Comparison of ENCODE assay signal across 1 cellular context in the genomic region with DNA sequence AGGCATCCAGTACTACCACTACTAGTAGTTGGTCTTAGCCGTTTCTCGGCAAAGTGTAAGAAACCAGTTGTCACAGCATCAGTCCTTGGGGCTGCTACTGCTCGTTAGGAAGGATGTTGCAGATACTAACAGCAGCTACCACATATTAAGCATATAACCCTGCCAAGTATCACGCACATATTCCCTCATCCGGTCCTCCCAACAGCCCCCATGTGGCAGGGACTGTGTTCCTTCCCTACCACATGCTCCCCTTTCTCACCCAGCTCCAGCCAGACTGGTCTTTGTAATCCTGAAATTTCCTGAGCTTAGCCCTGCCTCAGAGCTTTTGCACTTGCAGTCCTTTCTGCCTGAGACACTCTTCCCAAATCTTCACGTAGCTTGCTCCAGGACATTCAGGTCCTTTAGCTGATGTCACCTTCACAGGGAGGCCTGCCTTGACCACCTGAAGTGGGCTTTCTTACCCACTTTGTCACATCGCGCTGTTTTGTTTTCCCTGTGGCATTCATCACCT.
TF ChIP-seq lines count a peak whose summit lies in the region.

No MANE protein-coding gene starts in this region.

TF ChIP-seq in H1, 55 proteins besides CTCF, POLR2A, EP300 and RAD21:
- TF ChIP-seq SUZ12 (IDR thresholded peaks at IDR 0.05; ENCODE audit: low read length) (no peak), SP1 (IDR thresholded peaks at IDR 0.05; ENCODE audit: low read depth, low read length) (no peak), POLR2AphosphoS5 (IDR thresholded peaks at IDR 0.05; ENCODE audit: low read depth, low read length) (peak; percentile 68)
TF ChIP-seq in H1: peak in this region for 1.
